In the genomic region with DNA sequence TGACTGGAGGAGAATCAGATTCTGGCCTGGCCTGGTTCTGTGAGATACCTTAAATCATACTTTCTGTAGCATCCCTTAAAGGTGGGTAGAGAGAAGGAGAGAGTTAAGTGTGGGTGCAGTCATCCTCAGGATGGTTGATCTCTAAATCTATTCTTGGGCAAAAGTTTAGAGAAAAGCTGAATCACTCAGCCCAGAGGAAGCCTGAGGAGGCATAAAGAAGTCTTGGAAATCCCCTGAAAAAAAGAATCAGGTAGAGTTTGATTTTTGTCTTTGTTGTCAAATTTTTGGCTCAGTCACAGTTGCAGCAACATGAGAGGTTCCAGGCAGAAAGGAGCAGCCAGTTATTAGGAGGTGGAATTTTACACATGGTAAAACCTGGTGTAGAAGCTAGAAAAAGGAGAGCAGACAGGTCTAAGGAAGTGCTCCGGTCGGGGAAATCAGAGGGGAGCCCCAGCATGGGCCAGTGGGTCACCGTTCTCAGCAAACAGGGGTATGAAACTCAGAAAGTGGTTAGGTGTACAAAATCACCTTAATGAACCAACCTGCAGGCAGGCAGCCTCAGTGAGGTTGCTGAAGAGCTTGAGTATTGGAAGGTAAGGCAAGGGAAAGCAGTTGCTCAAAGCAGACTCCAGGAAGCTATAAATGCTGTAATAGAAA, we compare ENCODE assay signal across 18 cellular contexts.
DNase-seq lines count a peak whose midpoint lies in the region; ATAC-seq, FAIRE-seq and TF ChIP-seq lines count a peak whose summit lies in the region.
"Had no signal": no experiment of that assay in that cellular context is flagged by ENCODE, and none has a peak within 500 bp of the region (broad histone marks: within the 10 kb centered on the region; RNA-seq: fewer than 3 reads in every experiment).

No MANE protein-coding gene starts in this region.

- no peaks in the 10 kb centered on the region for H3K23me2 ChIP-seq in H1 (ENCODE audit: low read depth, low read length)

- TF ChIP-seq CTCF in KMS-11 (conservative IDR thresholded peaks at IDR 0.05; ENCODE audit: low read depth, low read length) (no peak), H1 (IDR thresholded peaks at IDR 0.05; ENCODE audit: control extremely low read depth in 1 of 3, insufficient read depth in 1 of 3, low read depth in 1 of 3, low read length in 3 of 3) (no peak), thoracic aorta (IDR thresholded peaks at IDR 0.05) (no peak)

- H3K27ac ChIP-seq in KMS-11 (peak overlapping the region; percentile 86), H1 (ENCODE audit: low read depth, low read length) (no peak overlapping the region), mesenchymal stem cell (ENCODE audit: low read length, poor library complexity, severe bottlenecking) (no peak overlapping the region), thoracic aorta (peak overlapping the region; percentile 47 to 83)
- H3K27ac ChIP-seq: ovary had no signal

- WGBS in H1 (ENCODE audit: extremely low coverage in 1 of 2, insufficient coverage in 1 of 2, insufficient read length in 1 of 2, insufficient replicate concordance in 2 of 2, low coverage in 1 of 2, low lambda C conversion rate in 2 of 2, missing lambda C conversion rate in 1 of 2), 2 experiments, result 72% methylated on average over 3 of the region's 3 CpGs; no CpG with 5 or more reads in 1 of the 2 experiments
- 99% methylated on average over 3 of the region's 3 CpGs for WGBS in mesenchymal stem cell

- H3K79me2 ChIP-seq in KMS-11 (ENCODE audit: insufficient read depth, low read depth), result no peaks in the 10 kb centered on the region
- no peaks in the 10 kb centered on the region for H3K79me2 ChIP-seq in H1 (ENCODE audit: control insufficient read depth in 1 of 2, insufficient read depth in 2 of 2, low read length in 2 of 2)

- H4K91ac ChIP-seq in H1 (replicated peaks; ENCODE audit: insufficient read length, low read length), result no peak overlapping the region
- no peak overlapping the region for H4K91ac ChIP-seq in mesenchymal stem cell (ENCODE audit: low read length)

- TF ChIP-seq RAD21 in H1 (IDR thresholded peaks at IDR 0.05 in 1 of 2, conservative IDR thresholded peaks at IDR 0.05 in 1 of 2; ENCODE audit: low read depth in 2 of 2, low read length in 2 of 2), result no peak

- H3K18ac ChIP-seq in H1 (ENCODE audit: extremely low read depth, low read length) (no peak overlapping the region), mesenchymal stem cell (ENCODE audit: low read depth in 1 of 2, low read length in 2 of 2) (no peak overlapping the region)

- H2BK20ac ChIP-seq in H1 (ENCODE audit: low read length), result no peak overlapping the region

- no peak overlapping the region for H3K4me3 ChIP-seq in KMS-11 (IDR thresholded peaks at IDR 0.05; ENCODE audit: insufficient read depth, low read depth, low read length)
- no peak overlapping the region for H3K4me3 ChIP-seq in H1 (ENCODE audit: extremely low read depth in 1 of 4, insufficient read depth in 2 of 4, low read depth in 3 of 4, low read length in 4 of 4)
- peak overlapping the region in 1 of 2 experiments; percentile 52 for H3K4me3 ChIP-seq in mesenchymal stem cell (ENCODE audit: insufficient read depth in 1 of 2, low read depth in 1 of 2, low read length in 2 of 2)
- no peak overlapping the region for H3K4me3 ChIP-seq in thoracic aorta
- H3K4me3 ChIP-seq: ovary had no signal

- POLR2A ChIA-PET in H1 (lab: Charles Lee; ENCODE audit: partially characterized antibody), result no interaction called here

- TF ChIP-seq EP300 in H1 (IDR thresholded peaks at IDR 0.05; ENCODE audit: borderline replicate concordance in 1 of 2, low read depth in 2 of 2, low read length in 2 of 2), result no peak

- no peak overlapping the region for H4K5ac ChIP-seq in H1 (ENCODE audit: insufficient read length, low read depth, low read length)

- H4K8ac ChIP-seq in H1 (ENCODE audit: extremely low read depth, insufficient read depth, low read length) (no peak overlapping the region), mesenchymal stem cell (ENCODE audit: low read length) (no peak overlapping the region)

- TF ChIP-seq POLR2A in H1 (IDR thresholded peaks at IDR 0.05; ENCODE audit: control extremely low read depth in 1 of 2, low read depth in 2 of 2, low read length in 2 of 2), result no peak

- H3K14ac ChIP-seq in H1 (ENCODE audit: insufficient read length) (no peak overlapping the region), mesenchymal stem cell (ENCODE audit: low read length in 2 of 2) (no peak overlapping the region)

- H3K4me1 ChIP-seq in KMS-11 (ENCODE audit: low read depth, poor library complexity, severe bottlenecking), result peaks cover 47% of the 10 kb centered on the region
- no peaks in the 10 kb centered on the region; a peak in 2 of 7 replicates for H3K4me1 ChIP-seq in H1 (replicated peaks in 1 of 4; ENCODE audit: control insufficient read depth in 3 of 4, insufficient read depth in 4 of 4, low read length in 3 of 4)
- H3K4me1 ChIP-seq in mesenchymal stem cell (ENCODE audit: control insufficient read depth, insufficient read depth, low read depth, low read length), result no peaks in the 10 kb centered on the region
- peaks cover 5 to 32% of the 10 kb centered on the region in 2 donors for H3K4me1 ChIP-seq in thoracic aorta (ENCODE audit: control insufficient read depth in 1 of 2, low read depth in 2 of 2)
- H3K4me1 ChIP-seq: Caco-2 had no signal

- H3K79me1 ChIP-seq in H1 (ENCODE audit: low read depth, low read length) (no peaks in the 10 kb centered on the region), mesenchymal stem cell (replicated peaks; ENCODE audit: low read length, poor library complexity, severe bottlenecking) (no peaks in the 10 kb centered on the region)

- H3K9ac ChIP-seq in KMS-11 (peak overlapping the region; percentile 46; the same call in 1 of the 2 replicates), H1 (replicated peaks in 1 of 4; ENCODE audit: extremely low read depth in 1 of 4, low read depth in 3 of 4, low read length in 3 of 4) (no peak overlapping the region; a peak in 1 of 7 replicates), mesenchymal stem cell (ENCODE audit: low read length) (peak overlapping the region; percentile 90)

- H3K4me2 ChIP-seq in KMS-11 (peak overlapping the region; percentile 58), H1 (ENCODE audit: insufficient read depth in 1 of 2, low read depth in 2 of 2, low read length in 2 of 2) (no peak overlapping the region), mesenchymal stem cell (ENCODE audit: low read length, poor library complexity, severe bottlenecking) (no peak overlapping the region)

- no peak overlapping the region for H3K56ac ChIP-seq in H1 (replicated peaks; ENCODE audit: insufficient read length, low read depth, low read length)

- no peaks in the 10 kb centered on the region for H3K36me3 ChIP-seq in KMS-11 (ENCODE audit: insufficient read depth)
- no peaks in the 10 kb centered on the region for H3K36me3 ChIP-seq in H1 (ENCODE audit: control insufficient read depth in 2 of 4, insufficient read depth in 4 of 4, low read length in 3 of 4)
- no peaks in the 10 kb centered on the region for H3K36me3 ChIP-seq in mesenchymal stem cell (ENCODE audit: control insufficient read depth in 1 of 2, insufficient read depth in 2 of 2, low read depth in 1 of 2, low read length in 2 of 2)
- no peaks in the 10 kb centered on the region for H3K36me3 ChIP-seq in thoracic aorta
- H3K36me3 ChIP-seq: BE2C, ovary had no signal

- no peaks in the 10 kb centered on the region for H3K9me3 ChIP-seq in H1 (ENCODE audit: insufficient read depth in 2 of 2, low read depth in 1 of 2, low read length in 1 of 2)
- H3K9me3 ChIP-seq in mesenchymal stem cell (ENCODE audit: control insufficient read depth, low read length), result no peaks in the 10 kb centered on the region
- no peaks in the 10 kb centered on the region for H3K9me3 ChIP-seq in thoracic aorta
- H3K9me3 ChIP-seq: BE2C, Caco-2, ovary had no signal

- H3K27me3 ChIP-seq in KMS-11 (ENCODE audit: insufficient read depth, low read depth) (no peaks in the 10 kb centered on the region), H1 (replicated peaks in 1 of 4; ENCODE audit: control insufficient read depth in 3 of 4, extremely low read depth in 1 of 4, insufficient read depth in 3 of 4, low read length in 3 of 4) (no peaks in the 10 kb centered on the region), mesenchymal stem cell (ENCODE audit: control insufficient read depth in 1 of 2, insufficient read depth in 1 of 2, low read length in 2 of 2) (no peaks in the 10 kb centered on the region), thoracic aorta (replicated peaks; ENCODE audit: insufficient read depth) (no peaks in the 10 kb centered on the region)
- H3K27me3 ChIP-seq: BE2C, ovary had no signal

- no peak overlapping the region for H3K23ac ChIP-seq in H1 (ENCODE audit: insufficient read length)
- no peak overlapping the region for H3K23ac ChIP-seq in mesenchymal stem cell (ENCODE audit: low read length in 2 of 2)

- no peak overlapping the region for H2BK12ac ChIP-seq in H1 (ENCODE audit: low read depth, low read length)
- no peak overlapping the region for H2BK12ac ChIP-seq in mesenchymal stem cell (ENCODE audit: low read length in 2 of 2)

- no peak for FAIRE-seq in H1 (lab: Jason Lieb, UNC)
- FAIRE-seq in frontal cortex (lab: Jason Lieb, UNC), result no peak

- CTCF ChIA-PET in H1 (lab: Charles Lee; ENCODE audit: partially characterized antibody), result interaction anchor here (0.6 to 0.9 kb wide), 2 partner anchors 9 to 1237 kb away, joined by 3 to 5 read pairs; no protein-coding TSS in a partner anchor

- H2BK15ac ChIP-seq in H1 (ENCODE audit: low read length) (no peak overlapping the region), mesenchymal stem cell (ENCODE audit: low read depth, poor library complexity, severe bottlenecking) (no peak overlapping the region)

- ATAC-seq in thoracic aorta (ENCODE audit: insufficient number of reproducible peaks, low FRiP score, low read depth) (no peak), HG03520 (IDR thresholded peaks at IDR 0.05; ENCODE audit: unreplicated experiment) (no peak)

- DNase-seq in H1 (ENCODE audit: low read depth in 1 of 2, low spot score in 2 of 2) (no peak), mesenchymal stem cell (no peak), thoracic aorta (ENCODE audit: low spot score) (no peak), NCI-H69 (lab: John Stamatoyannopoulos, UW) (no peak), LoVo (ENCODE audit: low spot score) (no peak), frontal cortex (ENCODE audit: low spot score in 2 of 2) (no peak)
- DNase-seq: activated CD4-positive, alpha-beta T cell treated with anti-CD3 and anti-CD28 coated beads, Interleukin-2, amount 10 ng/mL, durations not matched to agents 7 days and 5 days; activated naive CD4-positive, alpha-beta T cell treated with Interleukin-2 at 50 U/mL for 16 hours; Caco-2; cortex of kidney; MV-4-11; NCI-H2081; NCI-H510A; stimulated activated CD8-positive, alpha-beta memory T cell treated with anti-CD3 and anti-CD28 coated beads, Interleukin-4, amount 100 ng/mL, for 48 hours had no signal

- H2AFZ ChIP-seq in KMS-11 (ENCODE audit: low read depth), result peak overlapping the region; percentile 72
- H2AFZ ChIP-seq in H1 (ENCODE audit: low read length), result peak overlapping the region; percentile 47; the same call in 1 of the 2 replicates
- no peak overlapping the region for H2AFZ ChIP-seq in mesenchymal stem cell (ENCODE audit: low read depth, low read length)

- H3K4ac ChIP-seq in H1 (replicated peaks; ENCODE audit: insufficient read length, low read depth, low read length) (no peak overlapping the region), mesenchymal stem cell (ENCODE audit: low read depth in 1 of 2, low read length in 2 of 2) (no peak overlapping the region)

- no peak overlapping the region for H2BK5ac ChIP-seq in H1 (ENCODE audit: low read depth, low read length)
- H2BK5ac ChIP-seq in mesenchymal stem cell (ENCODE audit: low read depth, low read length, poor library complexity, severe bottlenecking), result no peak overlapping the region

- H4K20me1 ChIP-seq in KMS-11 (ENCODE audit: insufficient read depth) (no peaks in the 10 kb centered on the region), H1 (replicated peaks in 1 of 2; ENCODE audit: control insufficient read depth in 1 of 2, insufficient read depth in 2 of 2, low read length in 2 of 2) (no peaks in the 10 kb centered on the region)

- H2BK120ac ChIP-seq in H1 (replicated peaks; ENCODE audit: low read depth, low read length), result no peak overlapping the region
- H2BK120ac ChIP-seq in mesenchymal stem cell (ENCODE audit: low read depth, low read length), result no peak overlapping the region

- H2AK5ac ChIP-seq in H1 (ENCODE audit: low read depth, low read length) (no peak overlapping the region), mesenchymal stem cell (ENCODE audit: low read length, severe bottlenecking) (no peak overlapping the region)

Comparison
In these comparisons a context has a peak if more than half of its experiments do, and no peak if none do; other contexts are left out.
1. H3K27ac ChIP-seq: peak in KMS-11 (single experiment) and thoracic aorta (2 of 2); none in H1 (single experiment) and mesenchymal stem cell (single experiment).
2. H3K9ac ChIP-seq: peak in KMS-11 (single experiment) and mesenchymal stem cell (single experiment); none in H1 (0 of 4).